Comparison of ENCODE assay signal across 1 cellular context in the genomic region with DNA sequence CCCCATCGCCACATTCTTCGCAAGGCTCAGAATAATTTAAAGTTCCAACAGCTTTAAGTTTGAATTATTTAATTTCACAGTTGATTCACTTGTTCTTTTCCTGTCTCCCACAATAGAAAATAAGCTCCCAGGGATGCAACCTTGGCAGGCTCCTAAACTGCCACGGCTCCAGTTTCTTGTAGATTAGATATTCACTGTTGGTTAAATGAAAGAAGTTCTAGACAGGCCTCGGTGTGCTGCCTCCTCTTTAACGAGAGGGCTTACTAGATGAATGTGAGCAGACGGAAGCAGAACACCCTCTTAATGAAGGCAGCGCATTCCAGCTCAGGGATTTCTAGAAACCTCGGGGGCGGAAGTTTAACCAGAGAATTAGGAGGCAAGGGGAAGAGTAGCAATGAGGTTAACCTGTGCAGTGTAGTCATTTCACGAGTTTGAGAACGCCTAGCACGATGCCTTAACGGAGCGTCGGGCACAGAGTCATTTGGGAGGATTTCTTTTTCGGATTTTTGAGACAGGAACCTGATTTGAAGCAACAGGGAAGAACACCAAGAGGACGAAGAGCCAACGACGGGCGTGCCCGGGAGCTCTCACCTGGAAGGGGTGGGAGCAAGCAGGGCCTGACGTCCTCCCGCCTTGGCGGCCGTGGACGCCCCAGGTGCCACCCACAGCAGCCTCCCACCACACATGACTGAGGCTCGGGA.
TF ChIP-seq lines count a peak whose summit lies in the region.

No MANE protein-coding gene starts in this region.

TF ChIP-seq in H1, 55 proteins besides CTCF, POLR2A, EP300 and RAD21 (continued from another document):
- TF ChIP-seq E2F6 (IDR thresholded peaks at IDR 0.05): peak; percentile 69
- no peak for TF ChIP-seq CREB1 (IDR thresholded peaks at IDR 0.05)
- no peak for TF ChIP-seq TCF12 (IDR thresholded peaks at IDR 0.05; ENCODE audit: low read depth, low read length)
- no peak for TF ChIP-seq MAFK (IDR thresholded peaks at IDR 0.05; ENCODE audit: low read depth, low read length)
- TF ChIP-seq SP2 (IDR thresholded peaks at IDR 0.05; ENCODE audit: low read length): no peak
- no peak for TF ChIP-seq RXRA (IDR thresholded peaks at IDR 0.05; ENCODE audit: insufficient read depth, low read depth, low read length)
- no peak for TF ChIP-seq GABPA (IDR thresholded peaks at IDR 0.05; ENCODE audit: borderline replicate concordance, insufficient read depth, low read length)
- no peak for TF ChIP-seq SIRT6 (IDR thresholded peaks at IDR 0.05; ENCODE audit: low read length)
- TF ChIP-seq EZH2 (IDR thresholded peaks at IDR 0.05; ENCODE audit: low read depth, low read length, severe bottlenecking): no peak
- no peak for TF ChIP-seq SRF (IDR thresholded peaks at IDR 0.05; ENCODE audit: low read depth, low read length)
- no peak for TF ChIP-seq BACH1 (IDR thresholded peaks at IDR 0.05; ENCODE audit: low read length)
- peak; percentile 52; the same call in 1 of the 2 replicates for TF ChIP-seq TEAD4 (IDR thresholded peaks at IDR 0.05; ENCODE audit: low read depth, low read length)
- TF ChIP-seq, protein P1, sequence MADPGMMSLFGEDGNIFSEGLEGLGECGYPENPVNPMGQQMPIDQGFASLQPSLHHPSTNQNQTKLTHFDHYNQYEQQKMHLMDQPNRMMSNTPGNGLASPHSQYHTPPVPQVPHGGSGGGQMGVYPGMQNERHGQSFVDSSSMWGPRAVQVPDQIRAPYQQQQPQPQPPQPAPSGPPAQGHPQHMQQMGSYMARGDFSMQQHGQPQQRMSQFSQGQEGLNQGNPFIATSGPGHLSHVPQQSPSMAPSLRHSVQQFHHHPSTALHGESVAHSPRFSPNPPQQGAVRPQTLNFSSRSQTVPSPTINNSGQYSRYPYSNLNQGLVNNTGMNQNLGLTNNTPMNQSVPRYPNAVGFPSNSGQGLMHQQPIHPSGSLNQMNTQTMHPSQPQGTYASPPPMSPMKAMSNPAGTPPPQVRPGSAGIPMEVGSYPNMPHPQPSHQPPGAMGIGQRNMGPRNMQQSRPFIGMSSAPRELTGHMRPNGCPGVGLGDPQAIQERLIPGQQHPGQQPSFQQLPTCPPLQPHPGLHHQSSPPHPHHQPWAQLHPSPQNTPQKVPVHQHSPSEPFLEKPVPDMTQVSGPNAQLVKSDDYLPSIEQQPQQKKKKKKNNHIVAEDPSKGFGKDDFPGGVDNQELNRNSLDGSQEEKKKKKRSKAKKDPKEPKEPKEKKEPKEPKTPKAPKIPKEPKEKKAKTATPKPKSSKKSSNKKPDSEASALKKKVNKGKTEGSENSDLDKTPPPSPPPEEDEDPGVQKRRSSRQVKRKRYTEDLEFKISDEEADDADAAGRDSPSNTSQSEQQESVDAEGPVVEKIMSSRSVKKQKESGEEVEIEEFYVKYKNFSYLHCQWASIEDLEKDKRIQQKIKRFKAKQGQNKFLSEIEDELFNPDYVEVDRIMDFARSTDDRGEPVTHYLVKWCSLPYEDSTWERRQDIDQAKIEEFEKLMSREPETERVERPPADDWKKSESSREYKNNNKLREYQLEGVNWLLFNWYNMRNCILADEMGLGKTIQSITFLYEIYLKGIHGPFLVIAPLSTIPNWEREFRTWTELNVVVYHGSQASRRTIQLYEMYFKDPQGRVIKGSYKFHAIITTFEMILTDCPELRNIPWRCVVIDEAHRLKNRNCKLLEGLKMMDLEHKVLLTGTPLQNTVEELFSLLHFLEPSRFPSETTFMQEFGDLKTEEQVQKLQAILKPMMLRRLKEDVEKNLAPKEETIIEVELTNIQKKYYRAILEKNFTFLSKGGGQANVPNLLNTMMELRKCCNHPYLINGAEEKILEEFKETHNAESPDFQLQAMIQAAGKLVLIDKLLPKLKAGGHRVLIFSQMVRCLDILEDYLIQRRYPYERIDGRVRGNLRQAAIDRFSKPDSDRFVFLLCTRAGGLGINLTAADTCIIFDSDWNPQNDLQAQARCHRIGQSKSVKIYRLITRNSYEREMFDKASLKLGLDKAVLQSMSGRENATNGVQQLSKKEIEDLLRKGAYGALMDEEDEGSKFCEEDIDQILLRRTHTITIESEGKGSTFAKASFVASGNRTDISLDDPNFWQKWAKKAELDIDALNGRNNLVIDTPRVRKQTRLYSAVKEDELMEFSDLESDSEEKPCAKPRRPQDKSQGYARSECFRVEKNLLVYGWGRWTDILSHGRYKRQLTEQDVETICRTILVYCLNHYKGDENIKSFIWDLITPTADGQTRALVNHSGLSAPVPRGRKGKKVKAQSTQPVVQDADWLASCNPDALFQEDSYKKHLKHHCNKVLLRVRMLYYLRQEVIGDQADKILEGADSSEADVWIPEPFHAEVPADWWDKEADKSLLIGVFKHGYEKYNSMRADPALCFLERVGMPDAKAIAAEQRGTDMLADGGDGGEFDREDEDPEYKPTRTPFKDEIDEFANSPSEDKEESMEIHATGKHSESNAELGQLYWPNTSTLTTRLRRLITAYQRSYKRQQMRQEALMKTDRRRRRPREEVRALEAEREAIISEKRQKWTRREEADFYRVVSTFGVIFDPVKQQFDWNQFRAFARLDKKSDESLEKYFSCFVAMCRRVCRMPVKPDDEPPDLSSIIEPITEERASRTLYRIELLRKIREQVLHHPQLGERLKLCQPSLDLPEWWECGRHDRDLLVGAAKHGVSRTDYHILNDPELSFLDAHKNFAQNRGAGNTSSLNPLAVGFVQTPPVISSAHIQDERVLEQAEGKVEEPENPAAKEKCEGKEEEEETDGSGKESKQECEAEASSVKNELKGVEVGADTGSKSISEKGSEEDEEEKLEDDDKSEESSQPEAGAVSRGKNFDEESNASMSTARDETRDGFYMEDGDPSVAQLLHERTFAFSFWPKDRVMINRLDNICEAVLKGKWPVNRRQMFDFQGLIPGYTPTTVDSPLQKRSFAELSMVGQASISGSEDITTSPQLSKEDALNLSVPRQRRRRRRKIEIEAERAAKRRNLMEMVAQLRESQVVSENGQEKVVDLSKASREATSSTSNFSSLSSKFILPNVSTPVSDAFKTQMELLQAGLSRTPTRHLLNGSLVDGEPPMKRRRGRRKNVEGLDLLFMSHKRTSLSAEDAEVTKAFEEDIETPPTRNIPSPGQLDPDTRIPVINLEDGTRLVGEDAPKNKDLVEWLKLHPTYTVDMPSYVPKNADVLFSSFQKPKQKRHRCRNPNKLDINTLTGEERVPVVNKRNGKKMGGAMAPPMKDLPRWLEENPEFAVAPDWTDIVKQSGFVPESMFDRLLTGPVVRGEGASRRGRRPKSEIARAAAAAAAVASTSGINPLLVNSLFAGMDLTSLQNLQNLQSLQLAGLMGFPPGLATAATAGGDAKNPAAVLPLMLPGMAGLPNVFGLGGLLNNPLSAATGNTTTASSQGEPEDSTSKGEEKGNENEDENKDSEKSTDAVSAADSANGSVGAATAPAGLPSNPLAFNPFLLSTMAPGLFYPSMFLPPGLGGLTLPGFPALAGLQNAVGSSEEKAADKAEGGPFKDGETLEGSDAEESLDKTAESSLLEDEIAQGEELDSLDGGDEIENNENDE (IDR thresholded peaks at IDR 0.05; ENCODE audit: insufficient replicate concordance, low read length): no peak
- TF ChIP-seq POLR2AphosphoS5 (IDR thresholded peaks at IDR 0.05; ENCODE audit: low read depth, low read length): no peak
- 0 out of 2 replicates have a peak, but pooled peaks have one; percentile 0 for TF ChIP-seq YY1 (IDR thresholded peaks at IDR 0.05; ENCODE audit: low read depth, low read length)
- 0 out of 2 replicates have a peak, but pooled peaks have one; percentile 56 for TF ChIP-seq SP4 (IDR thresholded peaks at IDR 0.05; ENCODE audit: low read length)
- 0 out of 2 replicates have a peak, but pooled peaks have one; percentile 8 for TF ChIP-seq RBBP5 (IDR thresholded peaks at IDR 0.05; ENCODE audit: borderline replicate concordance, low read depth, low read length)
- TF ChIP-seq NANOG (IDR thresholded peaks at IDR 0.05; ENCODE audit: insufficient read depth, low read depth, low read length, poor library complexity, severe bottlenecking): no peak
- TF ChIP-seq RFX5 (IDR thresholded peaks at IDR 0.05; ENCODE audit: borderline replicate concordance, low read depth, low read length): no peak
- no peak for TF ChIP-seq CHD1 (IDR thresholded peaks at IDR 0.05; ENCODE audit: low read depth, low read length)
- TF ChIP-seq, protein P2, sequence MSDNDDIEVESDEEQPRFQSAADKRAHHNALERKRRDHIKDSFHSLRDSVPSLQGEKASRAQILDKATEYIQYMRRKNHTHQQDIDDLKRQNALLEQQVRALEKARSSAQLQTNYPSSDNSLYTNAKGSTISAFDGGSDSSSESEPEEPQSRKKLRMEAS (IDR thresholded peaks at IDR 0.05): peak; percentile 72
- no peak for TF ChIP-seq ASH2L (IDR thresholded peaks at IDR 0.05; ENCODE audit: low read length)
- no peak for TF ChIP-seq BRCA1 (IDR thresholded peaks at IDR 0.05; ENCODE audit: low read depth, low read length)
- no peak for TF ChIP-seq RNF2 (IDR thresholded peaks at IDR 0.05; ENCODE audit: borderline replicate concordance, low read depth, low read length, missing control alignments, poor library complexity, severe bottlenecking)
TF ChIP-seq in H1: peak in this region for 6.
